In genomic region chr11:113314389-113315301, GRCh38 we compare ENCODE assay signal across 1 cellular context.
TF ChIP-seq lines count a peak whose summit lies in the region.

TTC12 (plus strand) TSS chr11:113314583; CDS start chr11:113316258, 1,675 bp downstream.

TF ChIP-seq in HEK293, 187 proteins besides CTCF, POLR2A, EP300 and RAD21 (continued from another document):
- peak; percentile 59; the same call in 1 of the 2 replicates for TF ChIP-seq PATZ1 (tag by site-specific recombination; IDR thresholded peaks at IDR 0.05)
- no peak for TF ChIP-seq ZNF677 (tag by site-specific recombination; IDR thresholded peaks at IDR 0.05)
- TF ChIP-seq ZNF830 (tag by site-specific recombination; IDR thresholded peaks at IDR 0.05; ENCODE audit: low read depth), result no peak
- TF ChIP-seq IKZF3 (tag by site-specific recombination; IDR thresholded peaks at IDR 0.05), result no peak
- TF ChIP-seq ZNF155 (tag by site-specific recombination; IDR thresholded peaks at IDR 0.05), result no peak
- TF ChIP-seq ZNF37A (tag by site-specific recombination; IDR thresholded peaks at IDR 0.05), result no peak
- TF ChIP-seq TRIM28 (IDR thresholded peaks at IDR 0.05; ENCODE audit: borderline replicate concordance, low read length), result no peak
- no peak for TF ChIP-seq ZBTB21 (tag by site-specific recombination; IDR thresholded peaks at IDR 0.05)
- TF ChIP-seq GLI2 (tag by site-specific recombination; IDR thresholded peaks at IDR 0.05; ENCODE audit: borderline replicate concordance, low read depth), result no peak
- no peak for TF ChIP-seq ZNF341 (tag by site-specific recombination; IDR thresholded peaks at IDR 0.05; ENCODE audit: low read depth)
- TF ChIP-seq ZNF513 (tag by site-specific recombination; IDR thresholded peaks at IDR 0.05), result no peak
- no peak for TF ChIP-seq KLF16 (tag by site-specific recombination; IDR thresholded peaks at IDR 0.05)
- no peak for TF ChIP-seq ZNF391 (tag by site-specific recombination; IDR thresholded peaks at IDR 0.05; ENCODE audit: borderline replicate concordance, low read depth)
- TF ChIP-seq ZNF416 (tag by site-specific recombination; IDR thresholded peaks at IDR 0.05), result no peak
- TF ChIP-seq WT1 (tag by site-specific recombination; IDR thresholded peaks at IDR 0.05), result no peak
- no peak for TF ChIP-seq ZNF175 (tag by site-specific recombination; IDR thresholded peaks at IDR 0.05)
- peak; percentile 64 for TF ChIP-seq ZNF2 (tag by site-specific recombination; IDR thresholded peaks at IDR 0.05)
- TF ChIP-seq ZBTB8A (tag by site-specific recombination; IDR thresholded peaks at IDR 0.05), result peak; percentile 86
- no peak for TF ChIP-seq ZNF24 (tag by site-specific recombination; IDR thresholded peaks at IDR 0.05)
- no peak for TF ChIP-seq ZNF280D (tag by site-specific recombination; IDR thresholded peaks at IDR 0.05)
- TF ChIP-seq ZNF48 (tag by site-specific recombination; IDR thresholded peaks at IDR 0.05), result no peak
- TF ChIP-seq GFI1B (tag by site-specific recombination; IDR thresholded peaks at IDR 0.05), result no peak
- TF ChIP-seq ZNF366 (tag by site-specific recombination; conservative IDR thresholded peaks at IDR 0.05), result no peak
- TF ChIP-seq ZBTB49 (tag by site-specific recombination; IDR thresholded peaks at IDR 0.05; ENCODE audit: low read depth), result no peak
- TF ChIP-seq ZBTB6 (tag by site-specific recombination; IDR thresholded peaks at IDR 0.05), result peak; percentile 74
- no peak for TF ChIP-seq ZNF791 (tag by site-specific recombination; IDR thresholded peaks at IDR 0.05)
- no peak for TF ChIP-seq ELK4 (IDR thresholded peaks at IDR 0.05; ENCODE audit: borderline replicate concordance, low read depth, low read length)
- TF ChIP-seq ZNF148 (tag by site-specific recombination; IDR thresholded peaks at IDR 0.05; ENCODE audit: borderline replicate concordance), result no peak
- TF ChIP-seq TCF7L2 (IDR thresholded peaks at IDR 0.05; ENCODE audit: borderline replicate concordance, low read depth, low read length), result no peak
- TF ChIP-seq ZNF426 (tag by site-specific recombination; IDR thresholded peaks at IDR 0.05), result no peak
- 0 out of 2 replicates have a peak, but pooled peaks have one; percentile 57 for TF ChIP-seq KLF8 (tag by site-specific recombination; IDR thresholded peaks at IDR 0.05)
- no peak for TF ChIP-seq AEBP2 (tag by site-specific recombination; IDR thresholded peaks at IDR 0.05; ENCODE audit: borderline replicate concordance)
